1 cellular context compared by ENCODE assay signal in genomic region chr14:101604228-101604934, GRCh38.
TF ChIP-seq lines count a peak whose summit lies in the region.

No MANE protein-coding gene starts in this region.

TF ChIP-seq in K562, 482 proteins besides CTCF, POLR2A, EP300 and RAD21 (continued from another document):
- TF ChIP-seq GTF2B (IDR thresholded peaks at IDR 0.05; ENCODE audit: extremely low read depth, insufficient read length) (no peak), NR2F6 (CRISPR knock-in tag; IDR thresholded peaks at IDR 0.05) (no peak), PCBP2 (IDR thresholded peaks at IDR 0.05; ENCODE audit: low read depth, low read length, poor library complexity, severe bottlenecking) (no peak), SIN3B (IDR thresholded peaks at IDR 0.05; ENCODE audit: low read depth) (no peak), CUX1 (CRISPR knock-in tag; IDR thresholded peaks at IDR 0.05) (no peak), PPARD (CRISPR knock-in tag; IDR thresholded peaks at IDR 0.05) (no peak), MBD2 (IDR thresholded peaks at IDR 0.05; ENCODE audit: borderline replicate concordance, low read depth) (no peak), PHF21A (IDR thresholded peaks at IDR 0.05; ENCODE audit: borderline replicate concordance, low read depth) (no peak), PML (IDR thresholded peaks at IDR 0.05; ENCODE audit: low read length) (no peak), ELK1 (CRISPR knock-in tag; IDR thresholded peaks at IDR 0.05) (no peak)
